9 cellular contexts compared by ENCODE assay signal in genomic region chr22:39959640-39960447, GRCh38. TPM values are rescaled to one million over a fixed set of nuclear protein-coding genes. Genes with fewer than 3 reads are reported as not detected.
DNase-seq lines count a peak whose midpoint lies in the region; ATAC-seq and TF ChIP-seq lines count a peak whose summit lies in the region.
"Had no signal": no experiment of that assay in that cellular context is flagged by ENCODE, and none has a peak within 500 bp of the region (broad histone marks: within the 10 kb centered on the region; RNA-seq: fewer than 3 reads in every experiment).

Gene TMA7B (plus strand): TSS chr22:39960397. CDS start chr22:39964375, 3,978 bp downstream.

- TF ChIP-seq CTCF in Peyer's patch (IDR thresholded peaks at IDR 0.05): peak in 4 of 6 experiments; percentile 16 to 50 (median 46)

- no peaks in the 10 kb centered on the region for H3K36me3 ChIP-seq in Peyer's patch

- ATAC-seq in left colon: peak; percentile 61
- no peak for ATAC-seq in GM18502 (IDR thresholded peaks at IDR 0.05; ENCODE audit: poor library complexity, unreplicated experiment)

- H3K4me1 ChIP-seq in Peyer's patch: peaks cover 0 to 11% (median 7%) of the 10 kb centered on the region in 4 donors

- no peak within 1 kb of the TSS for H3K4me3 ChIP-seq in Peyer's patch

- peak; percentile 81 for DNase-seq in ELR (ENCODE audit: low read depth)
- peak in 2 of 3 donors; percentile 25 to 66 for DNase-seq in Peyer's patch
- no peak for DNase-seq in left colon
- no peak for DNase-seq in ureter (ENCODE audit: low spot score)
- DNase-seq in NAMALWA (ENCODE audit: low spot score): no peak
- DNase-seq in C1 segment of cervical spinal cord (lab: John Stamatoyannopoulos, UW): no peak

- intact Hi-C loops in left colon (cut with DNase I, micrococcal nuclease): no loop called here

- TF ChIP-seq POLR2A in Peyer's patch (IDR thresholded peaks at IDR 0.05): no peak

- peak within 1 kb of the TSS; percentile 25 to 53 (median 40) for H3K27ac ChIP-seq in Peyer's patch
- H3K27ac ChIP-seq in angular gyrus (ENCODE audit: low read depth, low read length): peak within 1 kb of the TSS; percentile 8

- no peaks in the 10 kb centered on the region for H3K9me3 ChIP-seq in Peyer's patch

- no peaks in the 10 kb centered on the region for H3K27me3 ChIP-seq in Peyer's patch

RNA-seq across cellular contexts. Expression of gene TMA7B, which starts in this region (rescaled TPM):
- total RNA-seq in Peyer's patch (not detected), left colon (not detected), ureter (0.47 TPM)
- total RNA-seq: NCI-H460 had no signal

Comparison
In these comparisons a context has a peak if more than half of its experiments do, and no peak if none do; other contexts are left out.
1. Peak in DNase-seq and H3K27ac ChIP-seq in Peyer's patch; RNA of the gene not detected or under 1 TPM.
2. Peak in ATAC-seq in left colon; RNA of the gene not detected or under 1 TPM.